10 cellular contexts compared by ENCODE assay signal in the genomic region with DNA sequence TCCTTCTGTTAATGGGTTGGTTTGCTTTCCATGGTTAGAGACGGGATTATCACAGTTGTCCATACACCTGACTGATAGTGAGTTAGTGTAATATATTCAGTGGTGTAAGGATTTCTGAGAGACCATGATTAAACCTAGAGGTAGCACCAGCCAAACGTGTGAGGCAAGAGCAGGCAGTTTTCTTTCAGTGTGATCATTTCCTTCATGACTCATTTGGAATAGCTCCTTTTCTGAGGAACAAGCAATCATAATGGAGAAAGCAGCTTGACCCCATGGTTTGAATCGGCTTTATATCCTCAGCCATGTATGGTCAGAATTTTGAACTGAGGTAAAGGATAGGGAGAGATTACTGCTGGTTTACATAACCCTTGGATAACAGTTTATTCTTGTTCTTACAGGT. TPM values are rescaled to one million over a fixed set of nuclear protein-coding genes. Genes with fewer than 3 reads are reported as not detected.
DNase-seq lines count a peak whose midpoint lies in the region; ATAC-seq and TF ChIP-seq lines count a peak whose summit lies in the region.
"Had no signal": no experiment of that assay in that cellular context is flagged by ENCODE, and none has a peak within 500 bp of the region (broad histone marks: within the 10 kb centered on the region; RNA-seq: fewer than 3 reads in every experiment).

No MANE protein-coding gene starts in this region.

- no peak overlapping the region for H3K4me3 ChIP-seq in DND-41 (ENCODE audit: low read depth in 1 of 2, low read length in 2 of 2)
- H3K4me3 ChIP-seq in dorsolateral prefrontal cortex, result peak overlapping the region in 25 of 59 donors; percentile 0 to 99 (median 86)
- H3K4me3 ChIP-seq in neural cell (ENCODE audit: low read length), result peak overlapping the region; percentile 85
- H3K4me3 ChIP-seq in suprapubic skin, result no peak overlapping the region

- H3K4me1 ChIP-seq in DND-41 (ENCODE audit: insufficient read depth, low read length), result peaks cover 34% of the 10 kb centered on the region
- peaks cover 41% of the 10 kb centered on the region for H3K4me1 ChIP-seq in suprapubic skin

- no peak for TF ChIP-seq EP300 in neural cell (conservative IDR thresholded peaks at IDR 0.05; ENCODE audit: poor library complexity, severe bottlenecking)
- no peak for TF ChIP-seq EP300 in suprapubic skin (IDR thresholded peaks at IDR 0.05)

- H3K27ac ChIP-seq in DND-41 (ENCODE audit: low read length) (no peak overlapping the region), dorsolateral prefrontal cortex (peak overlapping the region in 42 of 59 donors; percentile 1 to 100 (median 30)), neural cell (ENCODE audit: low read length) (no peak overlapping the region), suprapubic skin (no peak overlapping the region)

- peaks cover 32% of the 10 kb centered on the region for H3K79me2 ChIP-seq in DND-41 (ENCODE audit: insufficient read depth, low read length)
- peaks cover 25% of the 10 kb centered on the region for H3K79me2 ChIP-seq in neural cell (replicated peaks; ENCODE audit: insufficient read depth, low read length)

- 49% methylated on average over 3 of the region's 3 CpGs for WGBS in suprapubic skin

- ATAC-seq in DND-41 (ENCODE audit: insufficient read depth, low read depth) (no peak), HG02970 (IDR thresholded peaks at IDR 0.05; ENCODE audit: low FRiP score, unreplicated experiment) (no peak)

- H3K4me2 ChIP-seq in DND-41 (ENCODE audit: insufficient read depth, low read length) (peak overlapping the region; percentile 16; the same call in 1 of the 2 replicates), neural cell (ENCODE audit: low read length) (no peak overlapping the region)

- intact Hi-C loops in dorsolateral prefrontal cortex (cut with DNase I), result loop anchor here (5.0 to 10.0 kb wide), 3 partner anchors 44 to 327 kb away; partner anchors contain the start of genes ASPRV1 (in 1 of the 2) and TIA1 (in 1 of the 2)

- H3K9ac ChIP-seq in DND-41 (ENCODE audit: low read depth, low read length), result no peak overlapping the region
- no peak overlapping the region for H3K9ac ChIP-seq in neural cell (ENCODE audit: low read length)

- H3K9me2 ChIP-seq in neural cell (ENCODE audit: insufficient read depth, low read length), result no peaks in the 10 kb centered on the region

- H3K36me3 ChIP-seq in DND-41 (ENCODE audit: insufficient read depth, low read length) (peaks cover 38% of the 10 kb centered on the region), neural cell (ENCODE audit: insufficient read depth, low read length) (no peaks in the 10 kb centered on the region), suprapubic skin (peaks cover 33% of the 10 kb centered on the region)

- H2AFZ ChIP-seq in DND-41 (ENCODE audit: low read depth, low read length) (no peak overlapping the region), neural cell (ENCODE audit: low read depth, low read length) (no peak overlapping the region)

- H3K9me3 ChIP-seq in DND-41 (ENCODE audit: insufficient read depth, low read length, severe bottlenecking) (no peaks in the 10 kb centered on the region), neural cell (ENCODE audit: low read length) (no peaks in the 10 kb centered on the region), suprapubic skin (no peaks in the 10 kb centered on the region)

- no peak for TF ChIP-seq RAD21 in neural cell (conservative IDR thresholded peaks at IDR 0.05)

- H3F3A ChIP-seq in neural cell (ENCODE audit: insufficient read depth, low read length, poor library complexity, severe bottlenecking), result no peaks in the 10 kb centered on the region

- no peaks in the 10 kb centered on the region for H3K27me3 ChIP-seq in DND-41 (ENCODE audit: insufficient read depth, low read length, poor library complexity)
- H3K27me3 ChIP-seq in dorsolateral prefrontal cortex, result no peaks in the 10 kb centered on the region
- no peaks in the 10 kb centered on the region for H3K27me3 ChIP-seq in neural cell (ENCODE audit: insufficient read depth, low read depth, low read length)
- no peaks in the 10 kb centered on the region for H3K27me3 ChIP-seq in suprapubic skin

- no peak for DNase-seq in DND-41
- DNase-seq in NCI-H226, result peak; percentile 80
- DNase-seq in dorsolateral prefrontal cortex, result no peak
- DNase-seq in NCI-H1930 (lab: John Stamatoyannopoulos, UW), result no peak
- DNase-seq in activated T-cell treated with anti-CD3 and anti-CD28 coated beads, Interleukin-2, amount 50 U/mL, for 48 hours, result no peak
- DNase-seq in suprapubic skin (ENCODE audit: low spot score in 2 of 2), result no peak
- DNase-seq: activated CD4-positive, CD25-positive, alpha-beta regulatory T cell treated with anti-CD3 and anti-CD28 coated beads, Interleukin-2, amount 50 U/mL, for 72 hours; glutamatergic neuron had no signal

- no peaks in the 10 kb centered on the region for H4K20me1 ChIP-seq in DND-41 (ENCODE audit: insufficient read depth, low read length)
- H4K20me1 ChIP-seq in neural cell (ENCODE audit: insufficient read depth), result no peaks in the 10 kb centered on the region

- TF ChIP-seq CTCF in DND-41 (IDR thresholded peaks at IDR 0.05; ENCODE audit: borderline replicate concordance, extremely low read depth, low read length, poor library complexity, severe bottlenecking) (no peak), dorsolateral prefrontal cortex (IDR thresholded peaks at IDR 0.05 in 54 of 56, conservative IDR thresholded peaks at IDR 0.05 in 2 of 56; ENCODE audit: low read depth in 1 of 56, partially characterized antibody in 56 of 56) (no peak), neural cell (IDR thresholded peaks at IDR 0.05; ENCODE audit: poor library complexity, severe bottlenecking) (no peak), suprapubic skin (IDR thresholded peaks at IDR 0.05) (no peak)

- no peak for TF ChIP-seq POLR2A in suprapubic skin (IDR thresholded peaks at IDR 0.05)

TF ChIP-seq in neural cell, 6 proteins besides CTCF, POLR2A, EP300 and RAD21:
- TF ChIP-seq EZH2 (IDR thresholded peaks at IDR 0.05; ENCODE audit: borderline replicate concordance, insufficient read depth, low read length, poor library complexity, severe bottlenecking), result no peak
- TF ChIP-seq TAF1 (IDR thresholded peaks at IDR 0.05; ENCODE audit: low read depth), result no peak
- TF ChIP-seq REST (IDR thresholded peaks at IDR 0.05; ENCODE audit: borderline replicate concordance), result no peak
- TF ChIP-seq MXI1 (conservative IDR thresholded peaks at IDR 0.05; ENCODE audit: poor library complexity, severe bottlenecking), result no peak
- TF ChIP-seq POLR2AphosphoS5 (IDR thresholded peaks at IDR 0.05), result no peak
- no peak for TF ChIP-seq SMC3 (conservative IDR thresholded peaks at IDR 0.05; ENCODE audit: poor library complexity)
TF ChIP-seq in neural cell: peak in this region for 0.

RNA-seq across cellular contexts. Expression of gene MXD1, which starts 2.9 kb away (rescaled TPM):
- total RNA-seq in dorsolateral prefrontal cortex, result 10 to 100 TPM; 12.4 to 45.6 (median 20.6) TPM
- 16.4 and 20.8 TPM in 2 replicates for polyA plus RNA-seq in neural cell
- polyA minus RNA-seq in neural cell, result 32.4 and 36.9 TPM in 2 replicates
- total RNA-seq in suprapubic skin, result 10 to 100 TPM; 12.5 to 18.6 (median 15.7) TPM

RNA-seq across cellular contexts. Expression of gene SNRNP27, which starts 24.1 kb away (rescaled TPM):
- 10 to 100 TPM; 37.8 to 95.6 (median 69.7) TPM for total RNA-seq in dorsolateral prefrontal cortex
- polyA plus RNA-seq in neural cell, result 90.7 and 122 TPM in 2 replicates
- 110 and 146 TPM in 2 replicates for polyA minus RNA-seq in neural cell
- 10 to 100 TPM; 54.4 to 84.4 (median 64.4) TPM for total RNA-seq in suprapubic skin

RNA-seq across cellular contexts. Expression of gene ASPRV1, which starts 43.6 kb away (rescaled TPM):
- 10 to 100 TPM in 26 of 120 experiments, 1 to 10 TPM in 94; 5.0 to 15.7 (median 8.2) TPM for total RNA-seq in dorsolateral prefrontal cortex
- 6.3 and 7.7 TPM in 2 replicates for polyA plus RNA-seq in neural cell
- polyA minus RNA-seq in neural cell, result 6.3 and 7.3 TPM in 2 replicates
- 100 to 1,000 TPM in 3 of 4 donors, 10 to 100 TPM in 1; 45.3 to 805 (median 558) TPM for total RNA-seq in suprapubic skin

Comparison
In these comparisons a context has a peak if more than half of its experiments do, and no peak if none do; other contexts are left out.
1. H3K27ac ChIP-seq: peak in dorsolateral prefrontal cortex (42 of 59); none in DND-41 (single experiment), neural cell (single experiment) and suprapubic skin (single experiment).